ENCODE assay signal across 21 cellular contexts in genomic region chr2:46887028-46887885, GRCh38. TPM values are rescaled to one million over a fixed set of nuclear protein-coding genes. Genes with fewer than 3 reads are reported as not detected.
A peak's percentile ranks its signal among the peaks of the same experiment; 100 is the strongest.
DNase-seq lines count a peak whose midpoint lies in the region; ATAC-seq, FAIRE-seq and TF ChIP-seq lines count a peak whose summit lies in the region.
"Had no signal": no experiment of that assay in that cellular context is flagged by ENCODE, and none has a peak within 500 bp of the region (broad histone marks: within the 10 kb centered on the region; RNA-seq: fewer than 3 reads in every experiment).

No MANE protein-coding gene starts in this region.

- peaks cover 0 to 7% of the 10 kb centered on the region in 2 donors for H3K27me3 Mint-ChIP-seq in natural killer cell (ENCODE audit: low read depth in 2 of 2)
- H3K27me3 Mint-ChIP-seq: IgD-negative memory B cell had no signal

- no peak overlapping the region for H3K27ac Mint-ChIP-seq in natural killer cell
- H3K27ac Mint-ChIP-seq: IgD-negative memory B cell; T-helper 1 cell treated with Interleukin-12 subunit alpha and Interleukin-12 subunit beta and Interleukin-4 antibody, amounts not matched to agents 30 μg/mL and 1 μg/mL, for 36 hours had no signal

- H3K27ac ChIP-seq in brain microvascular endothelial cell: peak overlapping the region; percentile 63
- H3K27ac ChIP-seq: epithelial cell of prostate, parathyroid adenoma had no signal

- no peak overlapping the region for H3K4me3 Mint-ChIP-seq in natural killer cell
- H3K4me3 Mint-ChIP-seq: activated T-cell treated with anti-CD3 and anti-CD28 coated beads, Interleukin-2, amount 50 U/mL, for 4 hours; IgD-negative memory B cell; T-helper 1 cell treated with Interleukin-12 subunit alpha and Interleukin-12 subunit beta and Interleukin-4 antibody, amounts not matched to agents 30 μg/mL and 1 μg/mL, for 36 hours had no signal

- H3K4me3 ChIP-seq in AG10803 (ENCODE audit: low read length): no peak overlapping the region
- H3K4me3 ChIP-seq in brain microvascular endothelial cell (ENCODE audit: low read depth, low read length): no peak overlapping the region

- H3K36me3 ChIP-seq in brain microvascular endothelial cell (replicated peaks): no peaks in the 10 kb centered on the region

- H3K36me3 Mint-ChIP-seq in natural killer cell: no peaks in the 10 kb centered on the region
- H3K36me3 Mint-ChIP-seq: IgD-negative memory B cell had no signal

- peaks cover 0 to 8% of the 10 kb centered on the region in 2 donors for H3K4me1 Mint-ChIP-seq in natural killer cell

- ATAC-seq in natural killer cell: no peak
- ATAC-seq: left cardiac atrium had no signal

- DNase-seq in AG10803 (ENCODE audit: low read depth) (peak; percentile 59), HTR-8/SVneo (ENCODE audit: insufficient read length, low spot score) (peak; percentile 57), brain microvascular endothelial cell (peak; percentile 67), myocyte (ENCODE audit: low read depth) (peak; percentile 41), natural killer cell (no peak), NOMO-1 treated with dmso at 0.1 percent for 144 hours (lab: John Stamatoyannopoulos, UW; ENCODE audit: unreplicated experiment) (no peak), NCI-H146 (lab: John Stamatoyannopoulos, UW) (no peak), NCI-H748 treated with DMSO at 0.1 percent for 48 hours (lab: John Stamatoyannopoulos, UW) (no peak)
- DNase-seq: activated CD4-positive, alpha-beta T cell treated with anti-CD3 and anti-CD28 coated beads for 4 hours; activated T-cell treated with anti-CD3 and anti-CD28 coated beads, Interleukin-2, amount 50 U/mL, for 4 hours; amygdala; left cardiac atrium; NCI-H1048; NCI-H774; stimulated activated CD4-positive, alpha-beta T cell treated with anti-CD3 and anti-CD28 coated beads, Interleukin-12 subunit alpha, Interleukin-12 subunit beta, amount 100 ng/mL, for 4 hours had no signal

- TF ChIP-seq CTCF in AG10803 (conservative IDR thresholded peaks at IDR 0.05; ENCODE audit: low read length) (no peak), brain microvascular endothelial cell (IDR thresholded peaks at IDR 0.05; ENCODE audit: low read depth, low read length, missing control alignments) (no peak), natural killer cell (IDR thresholded peaks at IDR 0.05) (no peak)

- H3K27me3 ChIP-seq in brain microvascular endothelial cell (replicated peaks): no peaks in the 10 kb centered on the region

- in situ Hi-C loops in brain microvascular endothelial cell (cut with HindIII; ENCODE audit: low pct_ligation_motif_present, low sequenced_read_pairs): no loop called here

- no peaks in the 10 kb centered on the region for H3K9me3 Mint-ChIP-seq in natural killer cell
- H3K9me3 Mint-ChIP-seq: activated T-cell treated with anti-CD3 and anti-CD28 coated beads, Interleukin-2, amount 50 U/mL, for 4 hours; IgD-negative memory B cell; T-helper 1 cell treated with Interleukin-12 subunit alpha and Interleukin-12 subunit beta and Interleukin-4 antibody, amounts not matched to agents 30 μg/mL and 1 μg/mL, for 36 hours had no signal

- intact Hi-C loops in natural killer cell (cut with micrococcal nuclease): no loop called here

- peak; percentile 31 for FAIRE-seq in HTR-8/SVneo (lab: Jason Lieb, UNC)
- FAIRE-seq: D721Med, GM18507 had no signal

RNA-seq across cellular contexts. Expression of gene MCFD2, which starts 28.3 kb away (rescaled TPM):
- 51.8 and 66.7 TPM in 2 replicates for total RNA-seq in myocyte
- 63.8 TPM for polyA plus RNA-seq in myocyte (2012)
- 10 to 100 TPM; 24.5 to 38.4 (median 34.8) TPM for total RNA-seq in natural killer cell

RNA-seq across cellular contexts. Expression of gene TTC7A, which starts 53.8 kb away (rescaled TPM):
- total RNA-seq in myocyte (4.4 and 8.0 TPM in 2 replicates), natural killer cell (10 to 100 TPM; 27.2 to 41.4 (median 35.6) TPM)
- polyA plus RNA-seq in myocyte (2012): 16.1 TPM

Comparison
In these comparisons a context has a peak if more than half of its experiments do, and no peak if none do; other contexts are left out.
1. DNase-seq: peak in AG10803 (single experiment), HTR-8/SVneo (single experiment), brain microvascular endothelial cell (single experiment) and myocyte (single experiment); none in natural killer cell (single experiment), NOMO-1 treated with dmso at 0.1 percent for 144 hours (single experiment), NCI-H146 (single experiment) and NCI-H748 treated with DMSO at 0.1 percent for 48 hours (single experiment).